In the genomic region with DNA sequence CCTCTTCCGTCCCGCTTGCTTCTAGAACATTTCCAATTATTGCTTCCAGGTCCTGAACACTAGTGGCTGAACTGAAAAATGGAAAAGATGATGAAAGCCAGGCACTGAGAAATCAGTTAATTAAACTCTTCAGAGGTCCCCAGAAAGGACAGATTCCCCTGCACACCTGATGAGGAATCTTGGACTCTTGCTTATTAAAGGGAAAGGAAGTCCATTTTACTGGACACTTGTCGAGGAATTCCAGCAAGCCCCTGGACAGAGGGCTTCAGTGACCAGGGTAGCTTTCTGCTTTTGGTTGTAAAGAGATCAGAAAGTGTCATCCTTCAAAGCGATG, we compare ENCODE assay signal across 17 cellular contexts. TPM values are rescaled to one million over a fixed set of nuclear protein-coding genes. Genes with fewer than 3 reads are reported as not detected.
A peak's percentile ranks its signal among the peaks of the same experiment; 100 is the strongest.
DNase-seq lines count a peak whose midpoint lies in the region; ATAC-seq, FAIRE-seq and TF ChIP-seq lines count a peak whose summit lies in the region.
"Had no signal": no experiment of that assay in that cellular context is flagged by ENCODE, and none has a peak within 500 bp of the region (broad histone marks: within the 10 kb centered on the region; RNA-seq: fewer than 3 reads in every experiment).

No MANE protein-coding gene starts in this region.

- TF ChIP-seq RAD21 in K562 (CRISPR knock-in tag; conservative IDR thresholded peaks at IDR 0.05 in 1 of 2, IDR thresholded peaks at IDR 0.05 in 1 of 2): no peak

- H3K27me3 ChIP-seq in K562 (ENCODE audit: control insufficient read depth in 2 of 2, insufficient read depth in 2 of 2, low read length in 2 of 2): no peaks in the 10 kb centered on the region
- H3K27me3 ChIP-seq in uterus: no peaks in the 10 kb centered on the region

- H4K20me1 ChIP-seq in K562 (replicated peaks; ENCODE audit: control insufficient read depth, insufficient read depth, low read length): no peaks in the 10 kb centered on the region

- WGBS in K562 (ENCODE audit: insufficient coverage, low coverage, missing lambda C conversion rate): 32% methylated on average over 4 of the region's 4 CpGs

- H3K9me3 ChIP-seq in K562 (replicated peaks; ENCODE audit: control insufficient read depth, insufficient read depth, low read depth, low read length) (peaks cover 4% of the 10 kb centered on the region; the same call in 1 of the 2 replicates), uterus (no peaks in the 10 kb centered on the region)
- H3K9me3 ChIP-seq: A549 had no signal

- peaks cover 31 to 38% of the 10 kb centered on the region in 2 experiments for H3K4me1 ChIP-seq in K562 (replicated peaks in 1 of 2; ENCODE audit: control insufficient read depth in 2 of 2, insufficient read depth in 2 of 2, low read length in 2 of 2)
- H3K4me1 ChIP-seq in uterus: no peaks in the 10 kb centered on the region

- no TSS peak for BruUV-seq in K562 (replicated peaks; lab: Mats Ljungman, UMichigan)

- no peaks in the 10 kb centered on the region for H3K9me3 Mint-ChIP-seq in stimulated activated naive CD8-positive, alpha-beta T cell treated with anti-CD3 and anti-CD28 coated beads, Interleukin-15, amount 100 ng/mL, for 72 hours
- H3K9me3 Mint-ChIP-seq in nephron progenitor cell: no peaks in the 10 kb centered on the region
- H3K9me3 Mint-ChIP-seq in stimulated activated effector memory CD8-positive, alpha-beta T cell treated with anti-CD3 and anti-CD28 coated beads, Interleukin-12 subunit alpha, Interleukin-12 subunit beta, amount 100 ng/mL, for 72 hours: no peaks in the 10 kb centered on the region
- H3K9me3 Mint-ChIP-seq: CD4-positive, alpha-beta T cell; H9 had no signal

- H3K36me3 Mint-ChIP-seq in nephron progenitor cell (ENCODE audit: low read depth): no peaks in the 10 kb centered on the region
- no peaks in the 10 kb centered on the region for H3K36me3 Mint-ChIP-seq in stimulated activated effector memory CD8-positive, alpha-beta T cell treated with anti-CD3 and anti-CD28 coated beads, Interleukin-12 subunit alpha, Interleukin-12 subunit beta, amount 100 ng/mL, for 72 hours

- no peak for DNase-seq in stimulated activated naive CD8-positive, alpha-beta T cell treated with anti-CD3 and anti-CD28 coated beads, Interleukin-15, amount 100 ng/mL, for 72 hours
- no peak for DNase-seq in stimulated activated naive CD8-positive, alpha-beta T cell treated with anti-CD3 and anti-CD28 coated beads, Interleukin-15, Interleukin-2, amounts not matched to agents 100 U/mL and 50 U/mL, for 24 hours
- DNase-seq in K562 (ENCODE audit: extremely low read depth in 1 of 4, low spot score in 3 of 4): no peak
- no peak for DNase-seq in nephron progenitor cell
- no peak for DNase-seq in stimulated activated effector memory CD8-positive, alpha-beta T cell treated with anti-CD3 and anti-CD28 coated beads, Interleukin-12 subunit alpha, Interleukin-12 subunit beta, amount 100 ng/mL, for 72 hours (ENCODE audit: low spot score in 2 of 2)
- no peak for DNase-seq in uterus
- DNase-seq in ureter (ENCODE audit: low spot score): no peak
- DNase-seq: AML-193; Calu3; CD4-positive, alpha-beta T cell; GF-D8; GOT3; H9 had no signal

- POLR2A ChIA-PET in K562 (lab: Yijun Ruan, JAX): interaction anchor here (0.8 to 2.1 kb wide), 13 partner anchors 9 to 268 kb away, joined by 3 to 10 read pairs (median 3); partner anchors contain the start of gene CDYL

- H3K36me3 ChIP-seq in K562 (ENCODE audit: control insufficient read depth, insufficient read depth, low read length) (no peaks in the 10 kb centered on the region), uterus (no peaks in the 10 kb centered on the region)

- H3K4me3 ChIP-seq in K562 (0 out of 2 replicates have a peak overlapping the region, but pooled peaks have one; percentile 8), uterus (no peak overlapping the region)
- H3K4me3 ChIP-seq: A549 had no signal

- peak overlapping the region; percentile 85 to 89 for H3K27ac Mint-ChIP-seq in stimulated activated naive CD8-positive, alpha-beta T cell treated with anti-CD3 and anti-CD28 coated beads, Interleukin-15, amount 100 ng/mL, for 72 hours
- H3K27ac Mint-ChIP-seq in nephron progenitor cell: peak overlapping the region; percentile 10
- H3K27ac Mint-ChIP-seq in stimulated activated effector memory CD8-positive, alpha-beta T cell treated with anti-CD3 and anti-CD28 coated beads, Interleukin-12 subunit alpha, Interleukin-12 subunit beta, amount 100 ng/mL, for 72 hours: peak overlapping the region; percentile 6
- H3K27ac Mint-ChIP-seq: CD4-positive, alpha-beta T cell; H9 had no signal

- no peaks in the 10 kb centered on the region for H3K79me2 ChIP-seq in K562 (ENCODE audit: control insufficient read depth, insufficient read depth, low read length)

- TF ChIP-seq POLR2A in K562 (conservative IDR thresholded peaks at IDR 0.05) (no peak), uterus (IDR thresholded peaks at IDR 0.05) (no peak)

- no peak for TF ChIP-seq CTCF in K562 (IDR thresholded peaks at IDR 0.05 in 2 of 3, conservative IDR thresholded peaks at IDR 0.05 in 1 of 3; ENCODE audit: insufficient read depth in 2 of 3, low read depth in 1 of 3, low read length in 3 of 3)
- TF ChIP-seq CTCF in nephron progenitor cell (IDR thresholded peaks at IDR 0.05): no peak
- TF ChIP-seq CTCF in uterus (IDR thresholded peaks at IDR 0.05): no peak

- H3K4me3 Mint-ChIP-seq in stimulated activated naive CD8-positive, alpha-beta T cell treated with anti-CD3 and anti-CD28 coated beads, Interleukin-15, amount 100 ng/mL, for 72 hours: no peak overlapping the region
- H3K4me3 Mint-ChIP-seq in nephron progenitor cell: peak overlapping the region; percentile 11
- no peak overlapping the region for H3K4me3 Mint-ChIP-seq in stimulated activated effector memory CD8-positive, alpha-beta T cell treated with anti-CD3 and anti-CD28 coated beads, Interleukin-12 subunit alpha, Interleukin-12 subunit beta, amount 100 ng/mL, for 72 hours
- H3K4me3 Mint-ChIP-seq: CD4-positive, alpha-beta T cell; H9 had no signal

- H3K27ac ChIP-seq in K562 (ENCODE audit: extremely low read depth, low read depth, low read length) (peak overlapping the region; percentile 93), uterus (no peak overlapping the region)
- H3K27ac ChIP-seq: 22Rv1, C4-2B had no signal

- H2AFZ ChIP-seq in K562 (ENCODE audit: low read depth, low read length): peak overlapping the region; percentile 96

- TF ChIP-seq EP300 in K562 (IDR thresholded peaks at IDR 0.05; ENCODE audit: low read length): no peak

- intact Hi-C loops in K562 (cut with micrococcal nuclease): loop anchor here (5.0 kb wide), 3 partner anchors 119 to 199 kb away; no protein-coding TSS in a partner anchor
- intact Hi-C loops in uterus (cut with DNase I; ENCODE audit: low total_unique reads): no loop called here

- peaks cover 13% of the 10 kb centered on the region for H3K4me1 Mint-ChIP-seq in stimulated activated naive CD8-positive, alpha-beta T cell treated with anti-CD3 and anti-CD28 coated beads, Interleukin-15, amount 100 ng/mL, for 72 hours
- peaks cover 57% of the 10 kb centered on the region for H3K4me1 Mint-ChIP-seq in nephron progenitor cell
- H3K4me1 Mint-ChIP-seq in stimulated activated effector memory CD8-positive, alpha-beta T cell treated with anti-CD3 and anti-CD28 coated beads, Interleukin-12 subunit alpha, Interleukin-12 subunit beta, amount 100 ng/mL, for 72 hours: peaks cover 21% of the 10 kb centered on the region

- peak overlapping the region; percentile 9 to 74; a peak in 3 of 4 replicates for H3K9ac ChIP-seq in K562 (ENCODE audit: insufficient read depth in 1 of 2, low read depth in 2 of 2, low read length in 2 of 2)

- CTCF ChIA-PET in K562 (lab: Yijun Ruan, JAX; ENCODE audit: low intra/inter-chr PET ratio): no interaction called here

- no peak for ATAC-seq in stimulated activated naive CD8-positive, alpha-beta T cell treated with anti-CD3 and anti-CD28 coated beads, Interleukin-15, amount 100 ng/mL, for 72 hours
- ATAC-seq in stimulated activated naive CD8-positive, alpha-beta T cell treated with anti-CD3 and anti-CD28 coated beads, Interleukin-15, Interleukin-2, amounts not matched to agents 100 U/mL and 50 U/mL, for 24 hours: no peak
- no peak for ATAC-seq in K562
- ATAC-seq in stimulated activated effector memory CD8-positive, alpha-beta T cell treated with anti-CD3 and anti-CD28 coated beads, Interleukin-12 subunit alpha, Interleukin-12 subunit beta, amount 100 ng/mL, for 72 hours: no peak
- ATAC-seq in GM21528 (IDR thresholded peaks at IDR 0.05; ENCODE audit: low FRiP score, unreplicated experiment): no peak
- ATAC-seq: A549 had no signal

- peak overlapping the region; percentile 76 for H3K4me2 ChIP-seq in K562 (ENCODE audit: insufficient read depth, low read length)

- H3K27me3 Mint-ChIP-seq in stimulated activated naive CD8-positive, alpha-beta T cell treated with anti-CD3 and anti-CD28 coated beads, Interleukin-15, amount 100 ng/mL, for 72 hours: peaks cover 17% of the 10 kb centered on the region
- peaks cover 6% of the 10 kb centered on the region for H3K27me3 Mint-ChIP-seq in nephron progenitor cell (ENCODE audit: low read depth, poor library complexity)

- in situ Hi-C loops in K562 (cut with MboI): no loop called here

- FAIRE-seq in K562 (lab: Jason Lieb, UNC): no peak
- FAIRE-seq: A549 had no signal

- H3K9me1 ChIP-seq in K562 (ENCODE audit: control insufficient read depth, insufficient read depth, low read length): peaks cover 5% of the 10 kb centered on the region

TF ChIP-seq in K562, 482 proteins besides CTCF, POLR2A, EP300 and RAD21 (continues in another document):
- TF ChIP-seq RBM39 (optimal IDR thresholded peaks at IDR 0.05; ENCODE audit: low read depth, low read length): no peak
- no peak for TF ChIP-seq GABPB1 (CRISPR knock-in tag; IDR thresholded peaks at IDR 0.05)

RNA-seq across cellular contexts. Expression of gene CDYL, which starts 47.8 kb away (rescaled TPM):
- total RNA-seq in K562 (2011; cell fraction: chromatin; rRNA removed; ENCODE audit: low replicate concordance): 97.4 and 107 TPM in 2 replicates
- total RNA-seq in K562 (2011; cell fraction: nucleolus; rRNA removed): 24.0 and 27.2 TPM in 2 replicates
- 47.5 and 53.3 TPM in 2 replicates for total RNA-seq in K562 (2011; cell fraction: nucleoplasm; rRNA removed)
- total RNA-seq in K562 (2014; rRNA removed) (28.2 and 29.1 TPM in 2 replicates), K562 (2014; rRNA removed; fragmentation: Illumina TruSeq; extraction: Trizol) (40.8 and 49.6 TPM in 2 replicates), K562 (2015; rRNA removed; fragmentation: Illumina TruSeq; extraction: Trizol) (40.1 and 43.3 TPM in 2 replicates), K562 (2021) (42.3 and 44.8 TPM in 2 replicates), uterus (100 to 1,000 TPM in 1 of 4 donors, 10 to 100 TPM in 3; 24.1 to 118 (median 42.3) TPM), ureter (68.2 TPM)
- polyA plus RNA-seq in K562 (2011; rRNA removed) (45.2 and 45.8 TPM in 2 replicates), K562 (2014; fragmentation: Illumina TruSeq; extraction: Trizol) (39.0 and 42.1 TPM in 2 replicates), K562 (2014; fragmentation: Nextera tagmentation; extraction: Ambion mirVana) (1 to 10 TPM; 8.1 to 8.9 TPM), K562 (2014; rRNA removed) (21.9 and 23.0 TPM in 2 replicates)
- 17.9 and 27.1 TPM in 2 replicates for polyA plus RNA-seq in K562 (2011; cell fraction: cytosol; rRNA removed)
- polyA plus RNA-seq in K562 (2011; cell fraction: nucleus; rRNA removed): 32.7 and 41.9 TPM in 2 replicates
- polyA plus RNA-seq in K562 (2012): 19.0 and 20.5 TPM in 2 replicates
- polyA minus RNA-seq in K562 (2011; rRNA and poly(A)+ RNA removed): 137 and 190 TPM in 2 replicates
- 45.0 and 56.9 TPM in 2 replicates for polyA minus RNA-seq in K562 (2011; cell fraction: cytosol; rRNA and poly(A)+ RNA removed)
- polyA minus RNA-seq in K562 (2011; cell fraction: nucleus; rRNA and poly(A)+ RNA removed): 19.1 and 40.3 TPM in 2 replicates

Comparison
In these comparisons a context has a peak if more than half of its experiments do, and no peak if none do; other contexts are left out.
1. H3K27ac Mint-ChIP-seq: peak in every context shown above with its lines; median percentile 87 in stimulated activated naive CD8-positive, alpha-beta T cell treated with anti-CD3 and anti-CD28 coated beads, Interleukin-15, amount 100 ng/mL, for 72 hours; 10 in nephron progenitor cell; 6 in stimulated activated effector memory CD8-positive, alpha-beta T cell treated with anti-CD3 and anti-CD28 coated beads, Interleukin-12 subunit alpha, Interleukin-12 subunit beta, amount 100 ng/mL, for 72 hours.